ENCODE assay signal across 10 cellular contexts in the genomic region with DNA sequence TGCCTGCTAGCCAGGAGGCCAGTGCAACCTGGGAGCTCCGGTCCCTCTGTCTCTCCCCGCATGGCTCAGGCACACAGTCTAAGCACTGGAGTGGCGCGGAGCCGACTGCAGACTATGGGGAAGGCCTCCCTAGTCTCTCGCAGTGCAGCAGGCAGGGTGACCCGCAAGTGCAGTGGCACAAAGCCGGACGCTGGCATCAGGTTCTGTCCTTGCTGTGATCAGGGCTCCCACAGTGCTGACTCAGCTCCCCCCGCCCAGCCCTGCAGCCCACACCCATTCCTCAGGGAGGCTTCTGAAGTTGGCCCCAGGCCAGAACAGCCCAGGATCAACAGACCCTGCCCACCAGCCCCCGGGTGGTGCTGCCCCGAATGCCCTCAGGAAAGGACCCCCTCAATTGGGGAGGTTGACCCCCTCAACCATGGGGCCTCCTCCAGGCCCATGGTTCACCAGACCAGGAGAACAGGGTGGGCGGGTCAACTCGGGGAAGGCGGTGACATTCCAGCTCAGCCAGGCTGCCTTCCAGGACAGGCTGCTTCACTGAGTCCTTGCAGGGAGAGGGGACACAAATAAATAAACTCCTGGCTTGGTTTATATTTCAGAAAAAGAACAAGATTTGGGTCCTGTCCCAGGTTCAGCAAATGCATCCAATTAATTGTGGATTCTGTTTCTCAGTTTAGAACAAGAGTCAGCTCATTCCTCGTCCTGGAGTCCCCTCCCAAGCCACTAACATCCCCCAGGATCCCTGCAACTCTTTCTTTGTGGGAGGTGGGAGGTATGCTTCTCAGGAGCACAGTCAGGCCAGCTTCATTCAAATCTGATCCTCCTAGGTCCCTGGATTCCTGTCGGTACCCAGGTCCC. TPM values are rescaled to one million over a fixed set of nuclear protein-coding genes. Genes with fewer than 3 reads are reported as not detected.
DNase-seq lines count a peak whose midpoint lies in the region; ATAC-seq, FAIRE-seq and TF ChIP-seq lines count a peak whose summit lies in the region.
"Had no signal": no experiment of that assay in that cellular context is flagged by ENCODE, and none has a peak within 500 bp of the region (broad histone marks: within the 10 kb centered on the region; RNA-seq: fewer than 3 reads in every experiment).

No MANE protein-coding gene starts in this region.

- no peaks in the 10 kb centered on the region for H3K27me3 Mint-ChIP-seq in chondrocyte (ENCODE audit: low read depth)

- H3K4me3 Mint-ChIP-seq in chondrocyte (ENCODE audit: unreplicated experiment) = peak overlapping the region; percentile 40

- BruUV-seq in HepG2 (replicated peaks; lab: Mats Ljungman, UMichigan) = no TSS peak

- POLR2A ChIA-PET in HepG2 (lab: Yijun Ruan, JAX) = no interaction called here

- WGBS in HepG2 (ENCODE audit: low lambda C conversion rate) = 52% methylated on average over 10 of the region's 17 CpGs

- 0 out of 3 replicates have a peak, but pooled peaks have one; percentile 12 for ATAC-seq in HepG2
- ATAC-seq in HG03039 (IDR thresholded peaks at IDR 0.05; ENCODE audit: unreplicated experiment) = no peak

- intact Hi-C loops in HepG2 (cut with micrococcal nuclease; ENCODE audit: unreplicated experiment) (no loop called here), breast epithelium (cut with DNase I; ENCODE audit: low total_unique reads) (no loop called here)

- H3K4me2 ChIP-seq in HepG2 (ENCODE audit: low read depth, low read length) = no peak overlapping the region

- H3K27ac ChIP-seq in HepG2 (ENCODE audit: extremely low read length, insufficient read depth, low read length) (no peak overlapping the region), temporal lobe (ENCODE audit: low read depth, low read length) (peak overlapping the region; percentile 55), breast epithelium (peak overlapping the region in 1 of 2 donors; percentile 64)

- TF ChIP-seq CTCF in chondrocyte (IDR thresholded peaks at IDR 0.05) (no peak), HepG2 (CRISPR knock-in tag; IDR thresholded peaks at IDR 0.05) (no peak), breast epithelium (IDR thresholded peaks at IDR 0.05) (no peak)

- H2AFZ ChIP-seq in HepG2 (ENCODE audit: low read length) = no peak overlapping the region

- H4K20me1 ChIP-seq in HepG2 (ENCODE audit: insufficient read depth, low read length) = no peaks in the 10 kb centered on the region

- H3K4me1 ChIP-seq in HepG2 (ENCODE audit: insufficient read depth, low read length) (no peaks in the 10 kb centered on the region), breast epithelium (no peaks in the 10 kb centered on the region)

- H3K9me3 ChIP-seq in HepG2 (ENCODE audit: low read length) (no peaks in the 10 kb centered on the region), breast epithelium (no peaks in the 10 kb centered on the region)

- H3K9me3 Mint-ChIP-seq in chondrocyte (ENCODE audit: low read depth) = no peaks in the 10 kb centered on the region

- in situ Hi-C loops in HepG2 (cut with HindIII; ENCODE audit: extremely low pct_ligation_motif_present, low pct_unique_long_range_greater_than_20kb) = no loop called here

- no peaks in the 10 kb centered on the region for H3K36me3 Mint-ChIP-seq in chondrocyte (ENCODE audit: low read depth)

- CTCF ChIA-PET in HepG2 (lab: Yijun Ruan, JAX; ENCODE audit: low intra/inter-chr PET ratio, low total read pairs) = no interaction called here

- no peak for TF ChIP-seq EP300 in HepG2 (IDR thresholded peaks at IDR 0.05; ENCODE audit: low read depth in 2 of 2, low read length in 2 of 2)
- no peak for TF ChIP-seq EP300 in HepG2 (CRISPR knock-in tag; IDR thresholded peaks at IDR 0.05; ENCODE audit: borderline replicate concordance)

- no peak for TF ChIP-seq RAD21 in HepG2 (CRISPR knock-in tag; IDR thresholded peaks at IDR 0.05)

- no peak overlapping the region for H3K9ac ChIP-seq in HepG2 (ENCODE audit: insufficient read depth, low read depth, low read length)

- no peak overlapping the region for H3K4me3 ChIP-seq in HepG2 (replicated peaks in 1 of 3; ENCODE audit: insufficient read depth in 1 of 3, low read depth in 2 of 3, low read length in 3 of 3)
- no peak overlapping the region for H3K4me3 ChIP-seq in breast epithelium

- no peak for TF ChIP-seq POLR2A in HepG2 (IDR thresholded peaks at IDR 0.05; ENCODE audit: insufficient read depth in 1 of 2, low read depth in 2 of 2, low read length in 2 of 2)
- TF ChIP-seq POLR2A in breast epithelium (IDR thresholded peaks at IDR 0.05) = no peak

- peak overlapping the region; percentile 87 for H3K27ac Mint-ChIP-seq in chondrocyte (ENCODE audit: unreplicated experiment)

- no peak for FAIRE-seq in HepG2 (lab: Jason Lieb, UNC)

- H3K4me1 Mint-ChIP-seq in chondrocyte (ENCODE audit: low read depth) = peaks cover 66% of the 10 kb centered on the region

- H3K79me2 ChIP-seq in HepG2 (ENCODE audit: insufficient read depth, low read length) = no peaks in the 10 kb centered on the region

- peaks cover 3 to 14% of the 10 kb centered on the region in 2 experiments; a peak in 2 of 5 replicates for H3K27me3 ChIP-seq in HepG2 (ENCODE audit: control insufficient read depth in 1 of 2, insufficient read depth in 2 of 2, low read length in 2 of 2)
- no peaks in the 10 kb centered on the region for H3K27me3 ChIP-seq in breast epithelium

- peak; percentile 61 for DNase-seq in HS-27A (ENCODE audit: low read depth)
- peak; percentile 92 for DNase-seq in chondrocyte (ENCODE audit: low spot score)
- no peak for DNase-seq in HepG2 (ENCODE audit: low spot score)
- DNase-seq in breast epithelium (ENCODE audit: low spot score in 2 of 2) = no peak
- DNase-seq in NCI-H2029 treated with DMSO at 0.1 percent for 48 hours (lab: John Stamatoyannopoulos, UW) = no peak
- no peak for DNase-seq in amniotic stem cell (lab: John Stamatoyannopoulos, UW)
- DNase-seq: Karpas-422, RPMI8226 had no signal

- H3K36me3 ChIP-seq in HepG2 (replicated peaks in 1 of 2; ENCODE audit: control insufficient read depth in 1 of 2, insufficient read depth in 2 of 2, low read length in 2 of 2) (no peaks in the 10 kb centered on the region), breast epithelium (no peaks in the 10 kb centered on the region)

TF ChIP-seq in HepG2, 621 proteins besides CTCF, POLR2A, EP300 and RAD21:
- TF ChIP-seq HMG20B (CRISPR knock-in tag; conservative IDR thresholded peaks at IDR 0.05) (no peak), MAFF (IDR thresholded peaks at IDR 0.05; ENCODE audit: low read depth, low read length) (peak; percentile 65; the same call in 1 of the 2 replicates), MAFK (conservative IDR thresholded peaks at IDR 0.05 in 1 of 2, IDR thresholded peaks at IDR 0.05 in 1 of 2; ENCODE audit: low read length in 2 of 2) (peak; percentile 72 to 82)

RNA-seq across cellular contexts. Expression of a gene that starts 12.2 kb away (rescaled TPM):
- 40.0 to 64.0 TPM (median 63.6 TPM) in 3 replicates for total RNA-seq in chondrocyte
- 0.93 and 0.98 TPM in 2 replicates for total RNA-seq in HepG2 (2016; rRNA removed; fragmentation: Illumina TruSeq; extraction: Trizol)
- 0.61 and 1.1 TPM in 2 replicates for total RNA-seq in HepG2 (2016; cell fraction: cytosol; rRNA removed; fragmentation: Illumina TruSeq; extraction: Trizol; ENCODE audit: low read depth)
- total RNA-seq in HepG2 (2016; cell fraction: insoluble cytoplasmic fraction; rRNA removed; fragmentation: Illumina TruSeq; extraction: Trizol) = 0.58 and 0.97 TPM in 2 replicates
- total RNA-seq in HepG2 (2016; cell fraction: membrane; rRNA removed; fragmentation: Illumina TruSeq; extraction: Trizol) = 1.2 TPM in 2 replicates
- total RNA-seq in HepG2 (2016; cell fraction: nucleus; rRNA removed; fragmentation: Illumina TruSeq; extraction: Trizol) = 0.28 and 0.41 TPM in 2 replicates
- 0.51 and 1.2 TPM in 2 replicates for polyA plus RNA-seq in HepG2 (2011; rRNA removed)
- 0.42 and 1.3 TPM in 2 replicates for polyA plus RNA-seq in HepG2 (2011; cell fraction: cytosol; rRNA removed)
- polyA plus RNA-seq in HepG2 (2011; cell fraction: nucleus; rRNA removed) = 1.2 and 2.2 TPM in 2 replicates
- polyA plus RNA-seq in HepG2 (2012) = 1.3 and 1.6 TPM in 2 replicates
- 0.84 and 1.2 TPM in 2 replicates for polyA plus RNA-seq in HepG2 (2016; cell fraction: cytosol; fragmentation: Illumina TruSeq; extraction: Trizol; ENCODE audit: low read depth)
- 1.0 and 1.9 TPM in 2 replicates for polyA plus RNA-seq in HepG2 (2016; cell fraction: insoluble cytoplasmic fraction; fragmentation: Illumina TruSeq; extraction: Trizol; ENCODE audit: low read depth)
- polyA plus RNA-seq in HepG2 (2016; cell fraction: membrane; fragmentation: Illumina TruSeq; extraction: Trizol; ENCODE audit: low read depth) = 0.97 and 1.1 TPM in 2 replicates
- polyA plus RNA-seq in HepG2 (2016; cell fraction: nucleus; fragmentation: Illumina TruSeq; extraction: Trizol; ENCODE audit: insufficient read depth, low read depth) = 0.85 and 0.91 TPM in 2 replicates
- 0.84 and 28.9 TPM in 2 replicates for polyA minus RNA-seq in HepG2 (2011; rRNA and poly(A)+ RNA removed; ENCODE audit: low replicate concordance)
- 0.59 and 0.79 TPM in 2 replicates for polyA minus RNA-seq in HepG2 (2011; cell fraction: cytosol; rRNA and poly(A)+ RNA removed)
- 0.50 and 0.90 TPM in 2 replicates for polyA minus RNA-seq in HepG2 (2011; cell fraction: nucleus; rRNA and poly(A)+ RNA removed)
- 42.8 TPM for total RNA-seq in temporal lobe
- 10 to 100 TPM; 30.1 to 74.4 (median 59.3) TPM for total RNA-seq in breast epithelium

Comparison
In these comparisons a context has a peak if more than half of its experiments do, and no peak if none do; other contexts are left out.
1. DNase-seq: peak in HS-27A (single experiment) and chondrocyte (single experiment); none in HepG2 (single experiment), breast epithelium (0 of 2), NCI-H2029 treated with DMSO at 0.1 percent for 48 hours (single experiment) and amniotic stem cell (single experiment).
2. RNA of a gene that starts 12.2 kb away (total RNA-seq): 40.0 to 64.0 TPM in chondrocyte, 30.1 to 74.4 TPM in breast epithelium and 42.8 TPM in temporal lobe (single experiment); 0.28 to 1.2 TPM in HepG2; every median in the first group is over 10 times any median in the second.